1 cellular context compared by ENCODE assay signal in genomic region chr5:151250346-151251000, GRCh38.
A peak's percentile ranks its signal among the peaks of the same experiment; 100 is the strongest.
TF ChIP-seq lines count a peak whose summit lies in the region.

No MANE protein-coding gene starts in this region.

TF ChIP-seq in HepG2, 621 proteins besides CTCF, POLR2A, EP300 and RAD21 (continued from another document and continues in another):
- no peak for TF ChIP-seq ZBTB26 (CRISPR knock-in tag; IDR thresholded peaks at IDR 0.05; ENCODE audit: borderline replicate concordance)
- TF ChIP-seq ZNF256 (CRISPR knock-in tag; conservative IDR thresholded peaks at IDR 0.05), result no peak
- TF ChIP-seq FOSL2 (CRISPR knock-in tag; IDR thresholded peaks at IDR 0.05), result no peak
- no peak for TF ChIP-seq ZNF678 (CRISPR knock-in tag; IDR thresholded peaks at IDR 0.05)
- TF ChIP-seq AGO2 (optimal IDR thresholded peaks at IDR 0.05; ENCODE audit: low read depth, low read length), result no peak
- TF ChIP-seq ZFP41 (CRISPR knock-in tag; IDR thresholded peaks at IDR 0.05; ENCODE audit: borderline replicate concordance), result no peak
- no peak for TF ChIP-seq ZNF614 (CRISPR knock-in tag; IDR thresholded peaks at IDR 0.05; ENCODE audit: borderline replicate concordance)
- no peak for TF ChIP-seq POLR2AphosphoS5 (IDR thresholded peaks at IDR 0.05; ENCODE audit: low read depth, low read length)
- TF ChIP-seq ZFP36L1 (CRISPR knock-in tag; IDR thresholded peaks at IDR 0.05), result no peak
- no peak for TF ChIP-seq DNMT1 (CRISPR knock-in tag; IDR thresholded peaks at IDR 0.05)
- TF ChIP-seq TOPORS (CRISPR knock-in tag; IDR thresholded peaks at IDR 0.05), result no peak
- 0 out of 2 replicates have a peak, but pooled peaks have one; percentile 24 for TF ChIP-seq TEF (CRISPR knock-in tag; IDR thresholded peaks at IDR 0.05)
- no peak for TF ChIP-seq SETDB1 (CRISPR knock-in tag; IDR thresholded peaks at IDR 0.05; ENCODE audit: borderline replicate concordance)
- no peak for TF ChIP-seq MAZ (IDR thresholded peaks at IDR 0.05; ENCODE audit: borderline replicate concordance, low read depth, low read length)
- TF ChIP-seq MAZ (CRISPR knock-in tag; IDR thresholded peaks at IDR 0.05; ENCODE audit: low read depth), result no peak
- no peak for TF ChIP-seq ZNF598 (CRISPR knock-in tag; IDR thresholded peaks at IDR 0.05; ENCODE audit: borderline replicate concordance)
- TF ChIP-seq KDM3A (CRISPR knock-in tag; IDR thresholded peaks at IDR 0.05; ENCODE audit: low read depth), result 0 out of 2 replicates have a peak, but pooled peaks have one; percentile 23
- TF ChIP-seq, protein P1, sequence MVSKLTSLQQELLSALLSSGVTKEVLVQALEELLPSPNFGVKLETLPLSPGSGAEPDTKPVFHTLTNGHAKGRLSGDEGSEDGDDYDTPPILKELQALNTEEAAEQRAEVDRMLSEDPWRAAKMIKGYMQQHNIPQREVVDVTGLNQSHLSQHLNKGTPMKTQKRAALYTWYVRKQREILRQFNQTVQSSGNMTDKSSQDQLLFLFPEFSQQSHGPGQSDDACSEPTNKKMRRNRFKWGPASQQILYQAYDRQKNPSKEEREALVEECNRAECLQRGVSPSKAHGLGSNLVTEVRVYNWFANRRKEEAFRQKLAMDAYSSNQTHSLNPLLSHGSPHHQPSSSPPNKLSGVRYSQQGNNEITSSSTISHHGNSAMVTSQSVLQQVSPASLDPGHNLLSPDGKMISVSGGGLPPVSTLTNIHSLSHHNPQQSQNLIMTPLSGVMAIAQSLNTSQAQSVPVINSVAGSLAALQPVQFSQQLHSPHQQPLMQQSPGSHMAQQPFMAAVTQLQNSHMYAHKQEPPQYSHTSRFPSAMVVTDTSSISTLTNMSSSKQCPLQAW (CRISPR knock-in tag; IDR thresholded peaks at IDR 0.05), result peak; percentile 29; the same call in 1 of the 2 replicates
- TF ChIP-seq TBX3 (IDR thresholded peaks at IDR 0.05; ENCODE audit: borderline replicate concordance), result no peak
- TF ChIP-seq, protein P2, sequence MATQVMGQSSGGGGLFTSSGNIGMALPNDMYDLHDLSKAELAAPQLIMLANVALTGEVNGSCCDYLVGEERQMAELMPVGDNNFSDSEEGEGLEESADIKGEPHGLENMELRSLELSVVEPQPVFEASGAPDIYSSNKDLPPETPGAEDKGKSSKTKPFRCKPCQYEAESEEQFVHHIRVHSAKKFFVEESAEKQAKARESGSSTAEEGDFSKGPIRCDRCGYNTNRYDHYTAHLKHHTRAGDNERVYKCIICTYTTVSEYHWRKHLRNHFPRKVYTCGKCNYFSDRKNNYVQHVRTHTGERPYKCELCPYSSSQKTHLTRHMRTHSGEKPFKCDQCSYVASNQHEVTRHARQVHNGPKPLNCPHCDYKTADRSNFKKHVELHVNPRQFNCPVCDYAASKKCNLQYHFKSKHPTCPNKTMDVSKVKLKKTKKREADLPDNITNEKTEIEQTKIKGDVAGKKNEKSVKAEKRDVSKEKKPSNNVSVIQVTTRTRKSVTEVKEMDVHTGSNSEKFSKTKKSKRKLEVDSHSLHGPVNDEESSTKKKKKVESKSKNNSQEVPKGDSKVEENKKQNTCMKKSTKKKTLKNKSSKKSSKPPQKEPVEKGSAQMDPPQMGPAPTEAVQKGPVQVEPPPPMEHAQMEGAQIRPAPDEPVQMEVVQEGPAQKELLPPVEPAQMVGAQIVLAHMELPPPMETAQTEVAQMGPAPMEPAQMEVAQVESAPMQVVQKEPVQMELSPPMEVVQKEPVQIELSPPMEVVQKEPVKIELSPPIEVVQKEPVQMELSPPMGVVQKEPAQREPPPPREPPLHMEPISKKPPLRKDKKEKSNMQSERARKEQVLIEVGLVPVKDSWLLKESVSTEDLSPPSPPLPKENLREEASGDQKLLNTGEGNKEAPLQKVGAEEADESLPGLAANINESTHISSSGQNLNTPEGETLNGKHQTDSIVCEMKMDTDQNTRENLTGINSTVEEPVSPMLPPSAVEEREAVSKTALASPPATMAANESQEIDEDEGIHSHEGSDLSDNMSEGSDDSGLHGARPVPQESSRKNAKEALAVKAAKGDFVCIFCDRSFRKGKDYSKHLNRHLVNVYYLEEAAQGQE (IDR thresholded peaks at IDR 0.05; ENCODE audit: borderline replicate concordance in 1 of 2, low read depth in 1 of 2, low read length in 2 of 2), result peak in 1 of 2 experiments; percentile 68; a peak in 2 of 4 replicates
- TF ChIP-seq PRDM10 (CRISPR knock-in tag; IDR thresholded peaks at IDR 0.05; ENCODE audit: low read depth), result no peak
- TF ChIP-seq CENPT (CRISPR knock-in tag; IDR thresholded peaks at IDR 0.05; ENCODE audit: low read depth), result no peak
- TF ChIP-seq MXD3 (CRISPR knock-in tag; IDR thresholded peaks at IDR 0.05), result no peak
- peak; percentile 69; the same call in 1 of the 2 replicates for TF ChIP-seq ZNF607 (CRISPR knock-in tag; IDR thresholded peaks at IDR 0.05; ENCODE audit: borderline replicate concordance)
- no peak for TF ChIP-seq MEIS2 (CRISPR knock-in tag; IDR thresholded peaks at IDR 0.05)
- TF ChIP-seq ZNF333 (CRISPR knock-in tag; IDR thresholded peaks at IDR 0.05; ENCODE audit: borderline replicate concordance), result no peak
- no peak for TF ChIP-seq ZNF674 (CRISPR knock-in tag; IDR thresholded peaks at IDR 0.05; ENCODE audit: low read depth)
- TF ChIP-seq TARDBP (CRISPR knock-in tag; IDR thresholded peaks at IDR 0.05), result peak; percentile 50; the same call in 1 of the 2 replicates
- TF ChIP-seq TERF1 (CRISPR knock-in tag; IDR thresholded peaks at IDR 0.05), result no peak
- TF ChIP-seq ZNF34 (CRISPR knock-in tag; IDR thresholded peaks at IDR 0.05; ENCODE audit: borderline replicate concordance), result no peak
- TF ChIP-seq ZNF891 (CRISPR knock-in tag; IDR thresholded peaks at IDR 0.05), result no peak
- TF ChIP-seq USF2 (IDR thresholded peaks at IDR 0.05; ENCODE audit: low read depth, low read length), result no peak
- TF ChIP-seq USF2 (CRISPR knock-in tag; IDR thresholded peaks at IDR 0.05; ENCODE audit: borderline replicate concordance), result no peak
- TF ChIP-seq NBN (conservative IDR thresholded peaks at IDR 0.05), result no peak
- no peak for TF ChIP-seq HNRNPLL (IDR thresholded peaks at IDR 0.05; ENCODE audit: low read depth, low read length, poor library complexity, severe bottlenecking)
- no peak for TF ChIP-seq SRSF4 (IDR thresholded peaks at IDR 0.05; ENCODE audit: low read depth, low read length, poor library complexity, severe bottlenecking)
- no peak for TF ChIP-seq EED (CRISPR knock-in tag; IDR thresholded peaks at IDR 0.05)
- no peak for TF ChIP-seq ZFP82 (CRISPR knock-in tag; IDR thresholded peaks at IDR 0.05; ENCODE audit: borderline replicate concordance)
- TF ChIP-seq SRSF9 (IDR thresholded peaks at IDR 0.05; ENCODE audit: borderline replicate concordance, insufficient read depth, low read depth, low read length, poor library complexity, severe bottlenecking), result no peak
- TF ChIP-seq MAFF (IDR thresholded peaks at IDR 0.05; ENCODE audit: low read depth, low read length), result no peak
- no peak for TF ChIP-seq ZNF792 (CRISPR knock-in tag; IDR thresholded peaks at IDR 0.05)
- TF ChIP-seq ZNF180 (CRISPR knock-in tag; IDR thresholded peaks at IDR 0.05; ENCODE audit: borderline replicate concordance, low read depth), result no peak
- no peak for TF ChIP-seq NR2F1 (CRISPR knock-in tag; IDR thresholded peaks at IDR 0.05)
- TF ChIP-seq GATAD1 (CRISPR knock-in tag; IDR thresholded peaks at IDR 0.05), result no peak
- no peak for TF ChIP-seq JARID2 (CRISPR knock-in tag; IDR thresholded peaks at IDR 0.05; ENCODE audit: insufficient replicate concordance)
- no peak for TF ChIP-seq ZFP36 (IDR thresholded peaks at IDR 0.05; ENCODE audit: borderline replicate concordance, low read depth, low read length, partially characterized antibody)
- no peak for TF ChIP-seq ZNF274 (CRISPR knock-in tag; IDR thresholded peaks at IDR 0.05)
- TF ChIP-seq IRF2 (CRISPR knock-in tag; IDR thresholded peaks at IDR 0.05), result 0 out of 2 replicates have a peak, but pooled peaks have one; percentile 1
- TF ChIP-seq ZNF839 (CRISPR knock-in tag; IDR thresholded peaks at IDR 0.05; ENCODE audit: borderline replicate concordance), result no peak
- TF ChIP-seq, protein P3, sequence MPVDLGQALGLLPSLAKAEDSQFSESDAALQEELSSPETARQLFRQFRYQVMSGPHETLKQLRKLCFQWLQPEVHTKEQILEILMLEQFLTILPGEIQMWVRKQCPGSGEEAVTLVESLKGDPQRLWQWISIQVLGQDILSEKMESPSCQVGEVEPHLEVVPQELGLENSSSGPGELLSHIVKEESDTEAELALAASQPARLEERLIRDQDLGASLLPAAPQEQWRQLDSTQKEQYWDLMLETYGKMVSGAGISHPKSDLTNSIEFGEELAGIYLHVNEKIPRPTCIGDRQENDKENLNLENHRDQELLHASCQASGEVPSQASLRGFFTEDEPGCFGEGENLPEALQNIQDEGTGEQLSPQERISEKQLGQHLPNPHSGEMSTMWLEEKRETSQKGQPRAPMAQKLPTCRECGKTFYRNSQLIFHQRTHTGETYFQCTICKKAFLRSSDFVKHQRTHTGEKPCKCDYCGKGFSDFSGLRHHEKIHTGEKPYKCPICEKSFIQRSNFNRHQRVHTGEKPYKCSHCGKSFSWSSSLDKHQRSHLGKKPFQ (CRISPR knock-in tag; IDR thresholded peaks at IDR 0.05; ENCODE audit: insufficient replicate concordance), result no peak
- no peak for TF ChIP-seq ZBTB38 (CRISPR knock-in tag; IDR thresholded peaks at IDR 0.05)
